ENCODE assay signal across 31 cellular contexts in genomic region chr22:44842417-44842816, GRCh38.
A peak's percentile ranks its signal among the peaks of the same experiment; 100 is the strongest.
DNase-seq lines count a peak whose midpoint lies in the region; ATAC-seq, FAIRE-seq and TF ChIP-seq lines count a peak whose summit lies in the region.
"Had no signal": no experiment of that assay in that cellular context is flagged by ENCODE, and none has a peak within 500 bp of the region (broad histone marks: within the 10 kb centered on the region; RNA-seq: fewer than 3 reads in every experiment).

No MANE protein-coding gene starts in this region.

- H2AFZ ChIP-seq in SK-N-SH (ENCODE audit: low read depth) (no peak overlapping the region), GM12878 (ENCODE audit: control insufficient read depth, low read depth, low read length) (no peak overlapping the region)
- H2AFZ ChIP-seq: PC-9 had no signal

- TF ChIP-seq POLR2A in GM12878 (IDR thresholded peaks at IDR 0.05; ENCODE audit: low read depth, low read length): no peak

- no peaks in the 10 kb centered on the region for H3K36me3 ChIP-seq in SK-N-SH (replicated peaks in 1 of 2; ENCODE audit: control insufficient read depth in 1 of 2, insufficient read depth in 2 of 2, low read length in 1 of 2)
- peaks cover 2% of the 10 kb centered on the region for H3K36me3 ChIP-seq in H7 (replicated peaks; ENCODE audit: control insufficient read depth, insufficient read depth, low read length)
- no peaks in the 10 kb centered on the region for H3K36me3 ChIP-seq in GM12878 (ENCODE audit: control insufficient read depth in 2 of 2, insufficient read depth in 2 of 2, low read length in 1 of 2)
- H3K36me3 ChIP-seq: BLaER1 had no signal

- H3K4me3 ChIP-seq in SK-N-SH (ENCODE audit: low read depth in 2 of 2, low read length in 1 of 2) (no peak overlapping the region), H7 (ENCODE audit: insufficient read depth, low read depth, low read length) (no peak overlapping the region), GM12878 (no peak overlapping the region)
- H3K4me3 ChIP-seq: BLaER1, K562, PC-9, SK-N-MC had no signal

- H3K36me3 Mint-ChIP-seq in activated naive CD4-positive, alpha-beta T cell treated with anti-CD3 and anti-CD28 coated beads, Interleukin-2, amount 10 ng/mL, durations not matched to agents 7 days and 5 days: no peaks in the 10 kb centered on the region

- 22% methylated on average over 7 of the region's 7 CpGs for WGBS in SK-N-SH (ENCODE audit: low lambda C conversion rate)
- WGBS in GM12878 (ENCODE audit: insufficient coverage, insufficient replicate concordance, low lambda C conversion rate, missing lambda C conversion rate): 10% methylated on average over 7 of the region's 7 CpGs

- H3K79me2 ChIP-seq in SK-N-SH (ENCODE audit: insufficient read depth): no peaks in the 10 kb centered on the region
- no peaks in the 10 kb centered on the region for H3K79me2 ChIP-seq in GM12878 (ENCODE audit: control insufficient read depth, insufficient read depth, low read length)

- TF ChIP-seq EP300 in SK-N-SH (IDR thresholded peaks at IDR 0.05; ENCODE audit: borderline replicate concordance in 1 of 2, low read depth in 1 of 2, low read length in 1 of 2) (no peak), GM12878 (IDR thresholded peaks at IDR 0.05; ENCODE audit: borderline replicate concordance in 1 of 2, control insufficient read depth in 1 of 2, low read depth in 2 of 2, low read length in 2 of 2) (no peak)

- H3K4me2 ChIP-seq in SK-N-SH: no peak overlapping the region
- no peak overlapping the region for H3K4me2 ChIP-seq in GM12878 (ENCODE audit: control insufficient read depth, insufficient read depth)
- H3K4me2 ChIP-seq: PC-9 had no signal

- FAIRE-seq in GM12878 (lab: Jason Lieb, UNC): no peak
- FAIRE-seq: A204.1, GM12892, GM19239, H1, K562 had no signal

- peaks cover 0 to 9% of the 10 kb centered on the region in 2 experiments; a peak in 1 of 4 replicates for H3K4me1 ChIP-seq in SK-N-SH (ENCODE audit: control insufficient read depth in 1 of 2, insufficient read depth in 2 of 2, low read depth in 1 of 2, low read length in 1 of 2)
- no peaks in the 10 kb centered on the region for H3K4me1 ChIP-seq in GM12878 (ENCODE audit: control insufficient read depth, insufficient read depth, low read length)

- RAD21 ChIA-PET in GM12878 (lab: Charles Lee; ENCODE audit: unreplicated experiment): no interaction called here

- intact Hi-C loops in GM12878 (cut with micrococcal nuclease; ENCODE audit: unreplicated experiment): no loop called here
- intact Hi-C loops in posterior vena cava (cut with DNase I): no loop called here

- TF ChIP-seq CTCF in SK-N-SH (IDR thresholded peaks at IDR 0.05) (no peak), GM12878 (IDR thresholded peaks at IDR 0.05 in 2 of 3, conservative IDR thresholded peaks at IDR 0.05 in 1 of 3; ENCODE audit: control insufficient read depth in 2 of 3, extremely low read depth in 1 of 3, insufficient read depth in 1 of 3, low read depth in 3 of 3, low read length in 3 of 3) (no peak)

- H3K9me3 ChIP-seq in SK-N-SH (no peaks in the 10 kb centered on the region), GM12878 (replicated peaks; ENCODE audit: control insufficient read depth, insufficient read depth, low read length) (no peaks in the 10 kb centered on the region; the same call in 2 of the 3 replicates)

- POLR2A ChIA-PET in SK-N-SH (lab: Yijun Ruan, JAX) (no interaction called here), GM12878 (lab: Charles Lee) (no interaction called here), HEK293T (lab: Yijun Ruan, JAX) (no interaction called here)

- in situ Hi-C loops in GM12878 (cut with MboI): no loop called here

- H3F3A ChIP-seq in SK-N-SH (replicated peaks; ENCODE audit: insufficient read depth): no peaks in the 10 kb centered on the region

- SMC1A ChIA-PET in GM12878 (lab: Charles Lee; ENCODE audit: uncharacterized antibody, unreplicated experiment): no interaction called here

- no peaks in the 10 kb centered on the region for H3K9me3 Mint-ChIP-seq in activated naive CD4-positive, alpha-beta T cell treated with anti-CD3 and anti-CD28 coated beads, Interleukin-2, amount 10 ng/mL, durations not matched to agents 7 days and 5 days
- H3K9me3 Mint-ChIP-seq: CD4-positive, alpha-beta T cell had no signal

- H3K27ac Mint-ChIP-seq in activated naive CD4-positive, alpha-beta T cell treated with anti-CD3 and anti-CD28 coated beads, Interleukin-2, amount 10 ng/mL, durations not matched to agents 7 days and 5 days: no peak overlapping the region
- H3K27ac Mint-ChIP-seq: CD4-positive, alpha-beta T cell had no signal

- H4K20me1 ChIP-seq in SK-N-SH (ENCODE audit: insufficient read depth) (no peaks in the 10 kb centered on the region), GM12878 (ENCODE audit: control insufficient read depth, insufficient read depth) (no peaks in the 10 kb centered on the region)
- H4K20me1 ChIP-seq: BLaER1 had no signal

- BruUV-seq in GM12878 (replicated peaks; lab: Mats Ljungman, UMichigan): no TSS peak

- DNase-seq in SK-N-SH (peak; percentile 4), H7 (peak; percentile 50), GM12878 (ENCODE audit: low read depth, low spot score) (no peak), posterior vena cava (ENCODE audit: low spot score) (peak; percentile 37), HEK293T (ENCODE audit: extremely low spot score) (no peak)
- no peak for DNase-seq in activated naive CD4-positive, alpha-beta T cell treated with anti-CD3 and anti-CD28 coated beads, Interleukin-2, amount 10 ng/mL, durations not matched to agents 7 days and 5 days
- DNase-seq: CD4-positive, alpha-beta T cell; COR-L47; DMS79 treated with DMSO at 0.1 percent for 48 hours; GF-D8; Kasumi-1; NCI-H1092 treated with DMSO at 0.1 percent for 48 hours; NCI-H1436; NCI-H1930; NCI-H2107; NCI-H524; NCI-H748 treated with DMSO at 0.1 percent for 48 hours; NK-92 treated with Interleukin-12 subunit alpha and Interleukin-12 subunit beta, amount 100 ng/mL, for 24 hours; PC-9; RPMI8226; SIG-M5 had no signal

- H3K27me3 ChIP-seq in SK-N-SH (ENCODE audit: insufficient read depth) (no peaks in the 10 kb centered on the region), H7 (ENCODE audit: control insufficient read depth, insufficient read depth, low read length) (no peaks in the 10 kb centered on the region), GM12878 (replicated peaks in 1 of 2; ENCODE audit: control insufficient read depth in 2 of 2, insufficient read depth in 2 of 2, low read length in 1 of 2) (peaks cover 0 to 1% of the 10 kb centered on the region in 2 experiments; a peak in 2 of 4 replicates)
- H3K27me3 ChIP-seq: BLaER1 had no signal

- no peaks in the 10 kb centered on the region for H3K4me1 Mint-ChIP-seq in activated naive CD4-positive, alpha-beta T cell treated with anti-CD3 and anti-CD28 coated beads, Interleukin-2, amount 10 ng/mL, durations not matched to agents 7 days and 5 days

- TF ChIP-seq RAD21 in SK-N-SH (IDR thresholded peaks at IDR 0.05; ENCODE audit: low read length) (no peak), GM12878 (IDR thresholded peaks at IDR 0.05; ENCODE audit: insufficient read depth, low read depth, low read length) (no peak)

- no peaks in the 10 kb centered on the region for H3K9me2 ChIP-seq in SK-N-SH

- no peak overlapping the region for H3K9ac ChIP-seq in SK-N-SH
- no peak overlapping the region for H3K9ac ChIP-seq in GM12878 (ENCODE audit: control insufficient read depth, insufficient read depth, low read length)
- H3K9ac ChIP-seq: BLaER1 had no signal

- no peak overlapping the region for H3K4me3 Mint-ChIP-seq in activated naive CD4-positive, alpha-beta T cell treated with anti-CD3 and anti-CD28 coated beads, Interleukin-2, amount 10 ng/mL, durations not matched to agents 7 days and 5 days
- H3K4me3 Mint-ChIP-seq: CD4-positive, alpha-beta T cell had no signal

- no peaks in the 10 kb centered on the region for H3K27me3 Mint-ChIP-seq in activated naive CD4-positive, alpha-beta T cell treated with anti-CD3 and anti-CD28 coated beads, Interleukin-2, amount 10 ng/mL, durations not matched to agents 7 days and 5 days

- CTCF ChIA-PET in SK-N-SH (lab: Yijun Ruan, JAX): interaction anchor here (0.9 to 2.1 kb wide), 3 partner anchors 13 to 366 kb away, joined by 4 to 7 read pairs (median 4); no protein-coding TSS in a partner anchor
- CTCF ChIA-PET in GM12878 (lab: Yijun Ruan, JAX): interaction anchor here (0.6 kb wide), 1 partner anchor 13 kb away, joined by 3 read pairs; no protein-coding TSS in a partner anchor
- CTCF ChIA-PET in HEK293T (lab: Yijun Ruan, JAX): no interaction called here
- CTCF ChIA-PET in activated naive CD4-positive, alpha-beta T cell treated with anti-CD3 and anti-CD28 coated beads, Interleukin-2, amount 10 ng/mL, durations not matched to agents 7 days and 5 days (lab: Charles Lee): no interaction called here

- H3K27ac ChIP-seq in SK-N-SH (ENCODE audit: low read depth in 2 of 2, low read length in 1 of 2) (no peak overlapping the region), GM12878 (ENCODE audit: control insufficient read depth, insufficient read depth) (no peak overlapping the region)
- H3K27ac ChIP-seq: PC-9, SK-N-MC had no signal

- ATAC-seq in SK-N-SH treated with all-trans-retinoic acid at 6 μM for 48 hours: no peak
- ATAC-seq in GM12878: no peak
- ATAC-seq in HG02798 (IDR thresholded peaks at IDR 0.05; ENCODE audit: poor library complexity, unreplicated experiment): no peak
- ATAC-seq: HCT116, K562 had no signal

TF ChIP-seq in SK-N-SH, 30 proteins besides CTCF, POLR2A, EP300 and RAD21 (continues in another document):
- no peak for TF ChIP-seq YY1 (IDR thresholded peaks at IDR 0.05; ENCODE audit: low read depth)
- TF ChIP-seq FOXJ3 (CRISPR knock-in tag; IDR thresholded peaks at IDR 0.05): no peak

TF ChIP-seq in GM12878, 131 proteins besides CTCF, POLR2A, EP300 and RAD21 (continues in another document):
- no peak for TF ChIP-seq YY1 (IDR thresholded peaks at IDR 0.05; ENCODE audit: low read depth, low read length)
- TF ChIP-seq NR2F1 (conservative IDR thresholded peaks at IDR 0.05): 0 out of 2 replicates have a peak, but pooled peaks have one; percentile 14
- peak in 1 of 2 experiments; percentile 89; a peak in 2 of 4 replicates for TF ChIP-seq BHLHE40 (IDR thresholded peaks at IDR 0.05; ENCODE audit: borderline replicate concordance in 1 of 2, low read depth in 2 of 2, low read length in 1 of 2)
- no peak for TF ChIP-seq CHD2 (IDR thresholded peaks at IDR 0.05; ENCODE audit: borderline replicate concordance, low read depth, low read length)

TF ChIP-seq in HEK293T, 16 proteins besides CTCF, POLR2A, EP300 and RAD21 (continues in another document):
- TF ChIP-seq L3MBTL2 (conservative IDR thresholded peaks at IDR 0.05) (no peak), FOXK2 (IDR thresholded peaks at IDR 0.05) (no peak), HDGF (IDR thresholded peaks at IDR 0.05; ENCODE audit: borderline replicate concordance) (no peak), FOXA1 (IDR thresholded peaks at IDR 0.05) (no peak), CTBP1 (IDR thresholded peaks at IDR 0.05; ENCODE audit: borderline replicate concordance) (no peak), NFRKB (IDR thresholded peaks at IDR 0.05) (no peak), BHLHE40 (IDR thresholded peaks at IDR 0.05; ENCODE audit: borderline replicate concordance) (no peak), ELF4 (IDR thresholded peaks at IDR 0.05) (no peak), FOXM1 (IDR thresholded peaks at IDR 0.05; ENCODE audit: borderline replicate concordance) (no peak), ARNT (IDR thresholded peaks at IDR 0.05) (no peak)

Comparison
In these comparisons a context has a peak if more than half of its experiments do, and no peak if none do; other contexts are left out.
1. DNase-seq: peak in SK-N-SH (single experiment), H7 (single experiment) and posterior vena cava (single experiment); none in GM12878 (single experiment), HEK293T (single experiment) and activated naive CD4-positive, alpha-beta T cell treated with anti-CD3 and anti-CD28 coated beads, Interleukin-2, amount 10 ng/mL, durations not matched to agents 7 days and 5 days (single experiment).
2. CTCF ChIA-PET loops: an anchor here in SK-N-SH (0.9 to 2.1 kb wide) and GM12878 (0.6 kb wide); none called in HEK293T and activated naive CD4-positive, alpha-beta T cell treated with anti-CD3 and anti-CD28 coated beads, Interleukin-2, amount 10 ng/mL, durations not matched to agents 7 days and 5 days.